ENCODE assay signal across 9 cellular contexts in genomic region chrX:40952855-40953254, GRCh38.
DNase-seq lines count a peak whose midpoint lies in the region; ATAC-seq, FAIRE-seq and TF ChIP-seq lines count a peak whose summit lies in the region.
"Had no signal": no experiment of that assay in that cellular context is flagged by ENCODE, and none has a peak within 500 bp of the region (broad histone marks: within the 10 kb centered on the region; RNA-seq: fewer than 3 reads in every experiment).

No MANE protein-coding gene starts in this region.

- no peaks in the 10 kb centered on the region for H3K36me3 ChIP-seq in Karpas-422 (ENCODE audit: insufficient read depth, low read length)
- no peaks in the 10 kb centered on the region for H3K36me3 ChIP-seq in pancreas

- WGBS in pancreas, 2 donors, result 28 to 45% methylated on average over 4 of the region's 4 CpGs

- intact Hi-C loops in pancreas (cut with DNase I), result no loop called here

- no peaks in the 10 kb centered on the region for H3K79me2 ChIP-seq in Karpas-422 (ENCODE audit: low read length)

- H3K4me3 ChIP-seq in Karpas-422 (ENCODE audit: low read length), result peak overlapping the region; percentile 26; the same call in 1 of the 2 replicates
- no peak overlapping the region for H3K4me3 ChIP-seq in pancreas

- H3K4me1 Mint-ChIP-seq in central memory CD8-positive, alpha-beta T cell, result peaks cover 5% of the 10 kb centered on the region

- H3K36me3 Mint-ChIP-seq in central memory CD8-positive, alpha-beta T cell (ENCODE audit: insufficient read depth), result no peaks in the 10 kb centered on the region

- H3K4me2 ChIP-seq in Karpas-422 (ENCODE audit: low read depth, low read length, poor library complexity, severe bottlenecking), result peak overlapping the region; percentile 36

- no peaks in the 10 kb centered on the region for H3K9me3 Mint-ChIP-seq in central memory CD8-positive, alpha-beta T cell

- ATAC-seq in central memory CD8-positive, alpha-beta T cell (replicated peaks; ENCODE audit: extremely low read depth, poor library complexity, severe bottlenecking), result peak; percentile 46
- peak in 3 of 4 donors; percentile 34 to 72 (median 63) for ATAC-seq in pancreas

- H3K27me3 Mint-ChIP-seq in central memory CD8-positive, alpha-beta T cell, result no peaks in the 10 kb centered on the region

- DNase-seq in GM12892 (ENCODE audit: insufficient read length) (no peak), Karpas-422 (no peak), pancreas (no peak), D721Med (ENCODE audit: insufficient read length, low spot score) (no peak), NCI-H748 (lab: John Stamatoyannopoulos, UW; ENCODE audit: unreplicated experiment) (no peak), iPS-NIHi11 (ENCODE audit: low spot score) (no peak)
- no peak for DNase-seq in central memory CD8-positive, alpha-beta T cell (ENCODE audit: low spot score in 2 of 2)
- DNase-seq in stimulated activated CD4-positive, alpha-beta T cell treated with anti-CD3 and anti-CD28 coated beads, Interleukin-4, amount 100 ng/mL, for 4 hours, result no peak
- DNase-seq: kidney glomerular epithelial cell had no signal

- H3K9me2 ChIP-seq in Karpas-422 (replicated peaks; ENCODE audit: insufficient read depth, low read length), result no peaks in the 10 kb centered on the region

- no peak overlapping the region for H2AFZ ChIP-seq in Karpas-422 (ENCODE audit: low read length)

- H3K27me3 ChIP-seq in Karpas-422 (ENCODE audit: low read length) (no peaks in the 10 kb centered on the region), pancreas (peaks cover 0 to 8% (median 0%) of the 10 kb centered on the region in 4 donors)

- H3K4me3 Mint-ChIP-seq in central memory CD8-positive, alpha-beta T cell, result peak overlapping the region; percentile 52

- peak; percentile 48 for FAIRE-seq in GM12892 (lab: Jason Lieb, UNC)
- FAIRE-seq in pancreas (lab: Jason Lieb, UNC), result no peak
- no peak for FAIRE-seq in D721Med (lab: Jason Lieb, UNC)

- H3K9ac ChIP-seq in Karpas-422 (ENCODE audit: low read length), result no peak overlapping the region

- H3K27ac ChIP-seq in Karpas-422 (ENCODE audit: low read length) (no peak overlapping the region), pancreas (no peak overlapping the region)

- TF ChIP-seq POLR2A in GM12892 (IDR thresholded peaks at IDR 0.05; ENCODE audit: low read depth, low read length), result no peak

- TF ChIP-seq CTCF in pancreas (IDR thresholded peaks at IDR 0.05) (no peak), D721Med (IDR thresholded peaks at IDR 0.05; ENCODE audit: insufficient read depth, missing control alignments) (no peak)

- H3K27ac Mint-ChIP-seq in central memory CD8-positive, alpha-beta T cell (ENCODE audit: low read depth), result no peak overlapping the region

- H3K9me3 ChIP-seq in Karpas-422 (ENCODE audit: low read length), result no peaks in the 10 kb centered on the region
- H3K9me3 ChIP-seq in pancreas, result no peaks in the 10 kb centered on the region

- no peaks in the 10 kb centered on the region for H3K4me1 ChIP-seq in Karpas-422 (ENCODE audit: low read length)
- no peaks in the 10 kb centered on the region for H3K4me1 ChIP-seq in pancreas

- H4K20me1 ChIP-seq in Karpas-422 (ENCODE audit: insufficient read depth, low read depth, low read length), result no peaks in the 10 kb centered on the region
